Comparison of ENCODE assay signal across 16 cellular contexts in genomic region chr6:113050010-113050893, GRCh38.
DNase-seq lines count a peak whose midpoint lies in the region; ATAC-seq and TF ChIP-seq lines count a peak whose summit lies in the region.
"Had no signal": no experiment of that assay in that cellular context is flagged by ENCODE, and none has a peak within 500 bp of the region (broad histone marks: within the 10 kb centered on the region; RNA-seq: fewer than 3 reads in every experiment).

No MANE protein-coding gene starts in this region.

- H3K27me3 ChIP-seq in skeletal muscle satellite cell (ENCODE audit: control insufficient read depth, insufficient read depth, low read length) = no peaks in the 10 kb centered on the region
- H3K27me3 ChIP-seq: sigmoid colon, tibial artery had no signal

- H3K4me1 ChIP-seq in skeletal muscle satellite cell (ENCODE audit: control insufficient read depth, insufficient read depth, low read length) = peaks cover 41% of the 10 kb centered on the region
- H3K4me1 ChIP-seq: sigmoid colon had no signal

- H3K36me3 ChIP-seq in skeletal muscle satellite cell (ENCODE audit: insufficient read depth, low read length) = no peaks in the 10 kb centered on the region
- H3K36me3 ChIP-seq: sigmoid colon, tibial artery had no signal

- H3K9ac ChIP-seq in skeletal muscle satellite cell (ENCODE audit: low read depth, low read length) = no peak overlapping the region

- H3K4me2 ChIP-seq in skeletal muscle satellite cell (ENCODE audit: low read length) = peak overlapping the region; percentile 40

- peak; percentile 3 for DNase-seq in NCI-H345 (lab: John Stamatoyannopoulos, UW)
- DNase-seq in NCI-H345 treated with DMSO at 0.1 percent for 48 hours (lab: John Stamatoyannopoulos, UW; ENCODE audit: unreplicated experiment) = no peak
- DNase-seq in SK-N-DZ (ENCODE audit: low spot score) = peak; percentile 18
- peak; percentile 69 for DNase-seq in fibroblast of pulmonary artery (ENCODE audit: low read depth)
- DNase-seq: 8988T; activated CD4-positive, alpha-beta T cell treated with anti-CD3 and anti-CD28 coated beads, Interleukin-2, amount 50 U/mL, for 4 hours; activated naive CD4-positive, alpha-beta T cell treated with Interleukin-2 at 50 U/mL for 16 hours; NCI-H1105 treated with DMSO at 0.1 percent for 48 hours; NK-92 treated with Interleukin-12 subunit alpha and Interleukin-12 subunit beta, amount 100 ng/mL, for 24 hours; sigmoid colon; T-cell; tibial artery had no signal

- no peak for TF ChIP-seq CTCF in fibroblast of pulmonary artery (IDR thresholded peaks at IDR 0.05; ENCODE audit: low read length, missing control alignments)

- H3K4me3 ChIP-seq in fibroblast of pulmonary artery (replicated peaks; ENCODE audit: low read depth, low read length) (no peak overlapping the region), skeletal muscle satellite cell (ENCODE audit: low read length) (no peak overlapping the region)
- H3K4me3 ChIP-seq: sigmoid colon, tibial artery had no signal

- H3K9me3 ChIP-seq in skeletal muscle satellite cell (replicated peaks; ENCODE audit: low read length) = no peaks in the 10 kb centered on the region
- H3K9me3 ChIP-seq: sigmoid colon, tibial artery had no signal

- no peak for ATAC-seq in GM18867 (IDR thresholded peaks at IDR 0.05; ENCODE audit: unreplicated experiment)
- no peak for ATAC-seq in HG03571 (IDR thresholded peaks at IDR 0.05; ENCODE audit: unreplicated experiment)
- no peak for ATAC-seq in GM18520 (IDR thresholded peaks at IDR 0.05; ENCODE audit: unreplicated experiment)
- ATAC-seq: T-cell had no signal
